In genomic region chr1:14972107-14972506, GRCh38 we compare ENCODE assay signal across 32 cellular contexts.
DNase-seq lines count a peak whose midpoint lies in the region; ATAC-seq, FAIRE-seq and TF ChIP-seq lines count a peak whose summit lies in the region.
"Had no signal": no experiment of that assay in that cellular context is flagged by ENCODE, and none has a peak within 500 bp of the region (broad histone marks: within the 10 kb centered on the region; RNA-seq: fewer than 3 reads in every experiment).

No MANE protein-coding gene starts in this region.

- H3K36me3 ChIP-seq in ACC112 (ENCODE audit: insufficient read depth, low read length) (no peaks in the 10 kb centered on the region; the same call in 1 of the 2 replicates), astrocyte (ENCODE audit: insufficient read depth, low read length) (no peaks in the 10 kb centered on the region), kidney (ENCODE audit: control insufficient read depth in 1 of 2, insufficient read depth in 2 of 2, low read length in 2 of 2) (no peaks in the 10 kb centered on the region), neuronal stem cell (replicated peaks in 1 of 2; ENCODE audit: control insufficient read depth in 2 of 2, insufficient read depth in 2 of 2, low read length in 2 of 2) (peaks cover 0 to 41% of the 10 kb centered on the region in 2 donors)
- H3K36me3 ChIP-seq: left lung had no signal

- H3K27ac ChIP-seq in ACC112 (ENCODE audit: low read depth, low read length) (no peak overlapping the region), astrocyte (ENCODE audit: low read depth, low read length) (no peak overlapping the region), kidney (ENCODE audit: low read depth in 2 of 2, low read length in 2 of 2) (peak overlapping the region; percentile 39 to 45), neuronal stem cell (replicated peaks; ENCODE audit: low read length) (no peak overlapping the region)
- H3K27ac ChIP-seq: left lung had no signal

- no peak overlapping the region for H4K91ac ChIP-seq in neuronal stem cell (ENCODE audit: low read depth, low read length, poor library complexity)

- H3K14ac ChIP-seq in neuronal stem cell (ENCODE audit: low read length) = peak overlapping the region; percentile 73

- peaks cover 11% of the 10 kb centered on the region for H3K36me3 Mint-ChIP-seq in astrocyte (ENCODE audit: low read depth, unreplicated experiment)
- no peaks in the 10 kb centered on the region for H3K36me3 Mint-ChIP-seq in activated CD4-positive, alpha-beta memory T cell treated with anti-CD3 and anti-CD28 coated beads for 36 hours
- H3K36me3 Mint-ChIP-seq: stimulated activated naive B cell treated with anti-CD40 and anti-IgM and Interleukin-4, amounts not matched to agents 10 μg/mL and 1 μg/mL and 100 μg/mL, for 72 hours had no signal

- H3K4me1 Mint-ChIP-seq in astrocyte (ENCODE audit: low read depth, unreplicated experiment) = peaks cover 13% of the 10 kb centered on the region
- H3K4me1 Mint-ChIP-seq in activated CD4-positive, alpha-beta memory T cell treated with anti-CD3 and anti-CD28 coated beads for 36 hours (ENCODE audit: low read depth) = peaks cover 12% of the 10 kb centered on the region
- H3K4me1 Mint-ChIP-seq: stimulated activated naive B cell treated with anti-CD40 and anti-IgM and Interleukin-4, amounts not matched to agents 10 μg/mL and 1 μg/mL and 100 μg/mL, for 72 hours had no signal

- H3K4me3 ChIP-seq in ACC112 (ENCODE audit: low read depth, low read length) (0 out of 2 replicates have a peak overlapping the region, but pooled peaks have one; percentile 52), astrocyte (ENCODE audit: insufficient read depth, low read depth, low read length) (no peak overlapping the region), kidney (ENCODE audit: low read length in 2 of 2) (peak overlapping the region in 1 of 2 donors; percentile 24), neuronal stem cell (ENCODE audit: low read length in 2 of 2) (no peak overlapping the region)
- H3K4me3 ChIP-seq: left lung, MG63 had no signal

- no peak overlapping the region for H2BK120ac ChIP-seq in neuronal stem cell (ENCODE audit: low read depth, low read length)

- WGBS in neuronal stem cell (ENCODE audit: extremely low coverage in 2 of 2, insufficient read length in 2 of 2, insufficient replicate concordance in 1 of 2), 2 donors = no CpG with 5 or more reads among the region's 7 CpGs

- H3K18ac ChIP-seq in neuronal stem cell (ENCODE audit: low read length) = peak overlapping the region; percentile 75

- H3K4me1 ChIP-seq in ACC112 (ENCODE audit: control insufficient read depth, insufficient read depth, low read length, unreplicated experiment) (peaks cover 29% of the 10 kb centered on the region), astrocyte (ENCODE audit: insufficient read depth, low read length) (peaks cover 28% of the 10 kb centered on the region), kidney (ENCODE audit: control insufficient read depth in 1 of 2, insufficient read depth in 1 of 2, low read depth in 1 of 2, low read length in 2 of 2) (peaks cover 37 to 47% of the 10 kb centered on the region in 2 donors), neuronal stem cell (ENCODE audit: control insufficient read depth in 2 of 2, insufficient read depth in 1 of 2, low read depth in 1 of 2, low read length in 2 of 2) (peaks cover 14 to 25% of the 10 kb centered on the region in 2 donors)

- no peaks in the 10 kb centered on the region for H3K27me3 Mint-ChIP-seq in astrocyte (ENCODE audit: low read depth, unreplicated experiment)
- H3K27me3 Mint-ChIP-seq in activated CD4-positive, alpha-beta memory T cell treated with anti-CD3 and anti-CD28 coated beads for 36 hours = peaks cover 3% of the 10 kb centered on the region
- H3K27me3 Mint-ChIP-seq: activated naive CD8-positive, alpha-beta T cell treated with anti-CD3 and anti-CD28 coated beads, Interleukin-2, amount 50 U/mL, for 24 hours had no signal

- peak overlapping the region; percentile 36 for H2AK5ac ChIP-seq in neuronal stem cell (ENCODE audit: low read depth, low read length)

- H3K27me3 ChIP-seq in ACC112 (ENCODE audit: insufficient read depth, low read length) = no peaks in the 10 kb centered on the region
- H3K27me3 ChIP-seq in astrocyte (ENCODE audit: insufficient read depth, low read length) = no peaks in the 10 kb centered on the region
- no peaks in the 10 kb centered on the region for H3K27me3 ChIP-seq in neuronal stem cell (ENCODE audit: control insufficient read depth in 3 of 3, insufficient read depth in 3 of 3, low read depth in 1 of 3, low read length in 3 of 3)
- H3K27me3 ChIP-seq: left lung, MG63 had no signal

- no peaks in the 10 kb centered on the region for H3K79me1 ChIP-seq in neuronal stem cell (ENCODE audit: low read depth, low read length)

- CTCF ChIA-PET in activated CD4-positive, alpha-beta memory T cell treated with anti-CD3 and anti-CD28 coated beads for 36 hours (lab: Charles Lee) = no interaction called here

- H3K9me3 ChIP-seq in astrocyte (ENCODE audit: insufficient read depth, low read depth, low read length) (no peaks in the 10 kb centered on the region), kidney (ENCODE audit: control insufficient read depth in 1 of 2, low read length in 2 of 2) (no peaks in the 10 kb centered on the region), neuronal stem cell (replicated peaks in 1 of 2; ENCODE audit: control insufficient read depth in 2 of 2, insufficient read depth in 1 of 2, low read depth in 1 of 2, low read length in 2 of 2) (peaks cover 9% of the 10 kb centered on the region in 2 donors)
- H3K9me3 ChIP-seq: MG63, SK-N-SH had no signal

- H2BK12ac ChIP-seq in neuronal stem cell (ENCODE audit: low read length) = no peak overlapping the region

- H3K9me3 Mint-ChIP-seq in astrocyte (ENCODE audit: unreplicated experiment) = peaks cover 10% of the 10 kb centered on the region
- H3K9me3 Mint-ChIP-seq in activated CD4-positive, alpha-beta memory T cell treated with anti-CD3 and anti-CD28 coated beads for 36 hours = peaks cover 10% of the 10 kb centered on the region
- H3K9me3 Mint-ChIP-seq: activated naive CD8-positive, alpha-beta T cell treated with anti-CD3 and anti-CD28 coated beads, Interleukin-2, amount 50 U/mL, for 24 hours had no signal

- DNase-seq in astrocyte (ENCODE audit: low read depth) (no peak), kidney (no peak), neuronal stem cell (ENCODE audit: low spot score) (no peak), superior temporal gyrus (ENCODE audit: extremely low spot score) (no peak), NCI-H1417 (lab: John Stamatoyannopoulos, UW) (no peak)
- no peak for DNase-seq in activated CD4-positive, alpha-beta memory T cell treated with anti-CD3 and anti-CD28 coated beads for 36 hours
- DNase-seq: 8988T; activated CD4-positive, alpha-beta T cell treated with anti-CD3 and anti-CD28 coated beads, Interleukin-2, amount 50 U/mL, for 4 hours; activated naive CD8-positive, alpha-beta T cell treated with anti-CD3 and anti-CD28 coated beads, Interleukin-2, amount 50 U/mL, for 24 hours; activated T-cell treated with anti-CD3 and anti-CD28 coated beads, Interleukin-2, amount 50 U/mL, for 72 hours; Calu3; cerebellar nuclear complex; DMS79 treated with DMSO at 0.1 percent for 48 hours; KG1; left lung; mesendoderm; MG63; NCI-H2081 treated with DMSO at 0.1 percent for 48 hours; NCI-H2227 treated with DMSO at 0.1 percent for 48 hours; NCI-H526 treated with DMSO at 0.1 percent for 48 hours; nucleus accumbens; SK-N-SH; stimulated activated naive B cell treated with anti-CD40 and anti-IgM and Interleukin-4, amounts not matched to agents 10 μg/mL and 1 μg/mL and 100 μg/mL, for 72 hours; substantia nigra had no signal

- no peak overlapping the region for H3K23ac ChIP-seq in neuronal stem cell (ENCODE audit: low read depth, low read length, poor library complexity)

- POLR2A ChIA-PET in activated CD4-positive, alpha-beta memory T cell treated with anti-CD3 and anti-CD28 coated beads for 36 hours (lab: Charles Lee) = no interaction called here

- no peaks in the 10 kb centered on the region for H3K79me2 ChIP-seq in ACC112 (ENCODE audit: control insufficient read depth, insufficient read depth, low read length, unreplicated experiment)
- H3K79me2 ChIP-seq in astrocyte (ENCODE audit: insufficient read depth, low read length) = no peaks in the 10 kb centered on the region

- H3K4me3 Mint-ChIP-seq in astrocyte (ENCODE audit: unreplicated experiment) = no peak overlapping the region
- H3K4me3 Mint-ChIP-seq in activated CD4-positive, alpha-beta memory T cell treated with anti-CD3 and anti-CD28 coated beads for 36 hours = no peak overlapping the region
- H3K4me3 Mint-ChIP-seq: activated naive CD8-positive, alpha-beta T cell treated with anti-CD3 and anti-CD28 coated beads, Interleukin-2, amount 50 U/mL, for 24 hours; stimulated activated naive B cell treated with anti-CD40 and anti-IgM and Interleukin-4, amounts not matched to agents 10 μg/mL and 1 μg/mL and 100 μg/mL, for 72 hours; T-helper 1 cell treated with Interleukin-12 subunit alpha and Interleukin-12 subunit beta and Interleukin-4 antibody, amounts not matched to agents 30 μg/mL and 1 μg/mL, for 36 hours had no signal

- H3K4me2 ChIP-seq in astrocyte (ENCODE audit: low read length) (peak overlapping the region; percentile 72), neuronal stem cell (ENCODE audit: insufficient read depth, low read length, poor library complexity, severe bottlenecking) (no peak overlapping the region)
- H3K4me2 ChIP-seq: SK-N-SH had no signal

- intact Hi-C loops in kidney (cut with DNase I) = no loop called here
- intact Hi-C loops in activated CD4-positive, alpha-beta memory T cell treated with anti-CD3 and anti-CD28 coated beads for 36 hours (cut with micrococcal nuclease) = no loop called here

- no peak overlapping the region for H3K4ac ChIP-seq in neuronal stem cell (ENCODE audit: low read length)

- H3K27ac Mint-ChIP-seq in astrocyte (ENCODE audit: unreplicated experiment) = no peak overlapping the region
- no peak overlapping the region for H3K27ac Mint-ChIP-seq in activated CD4-positive, alpha-beta memory T cell treated with anti-CD3 and anti-CD28 coated beads for 36 hours
- H3K27ac Mint-ChIP-seq: activated naive CD8-positive, alpha-beta T cell treated with anti-CD3 and anti-CD28 coated beads, Interleukin-2, amount 50 U/mL, for 24 hours; activated T-cell treated with anti-CD3 and anti-CD28 coated beads, Interleukin-2, amount 50 U/mL, for 72 hours; stimulated activated naive B cell treated with anti-CD40 and anti-IgM and Interleukin-4, amounts not matched to agents 10 μg/mL and 1 μg/mL and 100 μg/mL, for 72 hours; T-helper 1 cell treated with Interleukin-12 subunit alpha and Interleukin-12 subunit beta and Interleukin-4 antibody, amounts not matched to agents 30 μg/mL and 1 μg/mL, for 36 hours had no signal

- TF ChIP-seq CTCF in astrocyte (IDR thresholded peaks at IDR 0.05; ENCODE audit: insufficient read depth, low read depth, low read length) (no peak), kidney (IDR thresholded peaks at IDR 0.05; ENCODE audit: borderline replicate concordance, extremely low read depth, insufficient read depth) (no peak)

- H4K8ac ChIP-seq in neuronal stem cell (ENCODE audit: low read depth, low read length) = no peak overlapping the region

- FAIRE-seq in astrocyte (lab: Jason Lieb, UNC) (no peak), kidney (lab: Jason Lieb, UNC) (no peak)
- FAIRE-seq: endothelial cell of umbilical vein, H54, HTR-8/SVneo had no signal

- no peak for ATAC-seq in GM18858 (IDR thresholded peaks at IDR 0.05; ENCODE audit: unreplicated experiment)
- ATAC-seq: activated CD4-positive, CD25-positive, alpha-beta regulatory T cell treated with anti-CD3 and anti-CD28 coated beads, Interleukin-2, amount 50 U/mL, for 24 hours; activated naive CD8-positive, alpha-beta T cell treated with anti-CD3 and anti-CD28 coated beads, Interleukin-2, amount 50 U/mL, for 24 hours; activated T-cell treated with anti-CD3 and anti-CD28 coated beads, Interleukin-2, amount 50 U/mL, for 72 hours; left lung; Right ventricle myocardium inferior; stimulated activated naive B cell treated with anti-CD40 and anti-IgM and Interleukin-4, amounts not matched to agents 10 μg/mL and 1 μg/mL and 100 μg/mL, for 72 hours had no signal

- H2AFZ ChIP-seq in ACC112 (ENCODE audit: low read length, unreplicated experiment) (no peak overlapping the region), astrocyte (ENCODE audit: low read depth, low read length) (no peak overlapping the region), neuronal stem cell (ENCODE audit: low read length) (no peak overlapping the region)

- no peak overlapping the region for H2BK5ac ChIP-seq in neuronal stem cell (ENCODE audit: low read length)

- H3K9ac ChIP-seq in astrocyte (ENCODE audit: low read length) (no peak overlapping the region), kidney (ENCODE audit: low read length in 2 of 2) (peak overlapping the region in 1 of 2 donors; percentile 16), neuronal stem cell (ENCODE audit: low read depth, low read length, poor library complexity) (no peak overlapping the region)
- H3K9ac ChIP-seq: SK-N-SH had no signal

- H4K20me1 ChIP-seq in astrocyte (ENCODE audit: insufficient read depth, low read length) = no peaks in the 10 kb centered on the region

- H2BK15ac ChIP-seq in neuronal stem cell (ENCODE audit: low read length) = no peak overlapping the region

Comparison
In these comparisons a context has a peak if more than half of its experiments do, and no peak if none do; other contexts are left out.
1. H3K27ac ChIP-seq: peak in kidney (2 of 2); none in ACC112 (single experiment), astrocyte (single experiment) and neuronal stem cell (single experiment).